ENCODE assay signal across 1 cellular context in the genomic region with DNA sequence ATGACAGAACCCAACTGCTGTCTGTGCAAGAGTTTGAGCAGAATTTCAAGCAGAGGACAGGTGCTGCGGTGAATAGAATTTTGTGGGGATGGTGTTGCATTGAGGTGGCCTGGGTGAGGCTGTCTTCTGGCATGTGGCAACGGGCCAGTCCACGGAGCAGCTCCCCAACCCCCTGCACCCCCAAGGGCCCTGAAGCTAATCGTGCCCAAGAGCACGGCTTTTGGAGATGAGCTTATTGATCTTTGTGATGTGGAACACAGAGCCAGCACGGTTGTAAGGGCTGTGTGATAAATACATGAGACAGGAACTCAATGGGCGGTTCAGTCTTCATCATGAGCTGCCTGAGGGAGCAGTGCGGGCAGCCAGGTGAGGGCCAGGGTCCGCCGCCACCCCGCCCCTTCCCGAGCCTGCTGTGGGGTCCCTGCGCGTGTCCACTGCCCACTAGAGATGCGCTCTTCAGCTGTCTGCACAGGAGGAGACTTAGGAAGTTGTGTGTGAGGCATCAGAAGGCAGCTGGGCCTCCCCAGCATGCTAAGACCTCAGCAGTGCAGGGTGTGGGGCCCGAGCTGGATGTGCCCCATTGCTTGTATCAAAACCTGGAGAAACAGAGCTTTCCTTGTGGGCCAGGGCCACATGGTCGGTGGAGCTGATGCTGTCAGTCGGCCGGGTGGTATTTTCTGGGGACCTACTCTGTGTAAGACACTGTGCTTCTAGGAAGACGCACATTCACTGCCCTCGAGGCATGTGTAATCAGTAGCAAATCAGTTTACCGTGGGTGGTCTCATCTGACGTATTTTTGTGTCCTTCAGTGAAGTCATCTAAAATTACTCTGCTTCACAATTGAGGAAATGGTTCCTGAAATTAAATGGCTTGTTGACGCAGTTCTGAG.
TF ChIP-seq lines count a peak whose summit lies in the region.

No MANE protein-coding gene starts in this region.

TF ChIP-seq in GM23338, 12 proteins besides CTCF, POLR2A, EP300 and RAD21 (continued from another document):
- TF ChIP-seq, protein P1, sequence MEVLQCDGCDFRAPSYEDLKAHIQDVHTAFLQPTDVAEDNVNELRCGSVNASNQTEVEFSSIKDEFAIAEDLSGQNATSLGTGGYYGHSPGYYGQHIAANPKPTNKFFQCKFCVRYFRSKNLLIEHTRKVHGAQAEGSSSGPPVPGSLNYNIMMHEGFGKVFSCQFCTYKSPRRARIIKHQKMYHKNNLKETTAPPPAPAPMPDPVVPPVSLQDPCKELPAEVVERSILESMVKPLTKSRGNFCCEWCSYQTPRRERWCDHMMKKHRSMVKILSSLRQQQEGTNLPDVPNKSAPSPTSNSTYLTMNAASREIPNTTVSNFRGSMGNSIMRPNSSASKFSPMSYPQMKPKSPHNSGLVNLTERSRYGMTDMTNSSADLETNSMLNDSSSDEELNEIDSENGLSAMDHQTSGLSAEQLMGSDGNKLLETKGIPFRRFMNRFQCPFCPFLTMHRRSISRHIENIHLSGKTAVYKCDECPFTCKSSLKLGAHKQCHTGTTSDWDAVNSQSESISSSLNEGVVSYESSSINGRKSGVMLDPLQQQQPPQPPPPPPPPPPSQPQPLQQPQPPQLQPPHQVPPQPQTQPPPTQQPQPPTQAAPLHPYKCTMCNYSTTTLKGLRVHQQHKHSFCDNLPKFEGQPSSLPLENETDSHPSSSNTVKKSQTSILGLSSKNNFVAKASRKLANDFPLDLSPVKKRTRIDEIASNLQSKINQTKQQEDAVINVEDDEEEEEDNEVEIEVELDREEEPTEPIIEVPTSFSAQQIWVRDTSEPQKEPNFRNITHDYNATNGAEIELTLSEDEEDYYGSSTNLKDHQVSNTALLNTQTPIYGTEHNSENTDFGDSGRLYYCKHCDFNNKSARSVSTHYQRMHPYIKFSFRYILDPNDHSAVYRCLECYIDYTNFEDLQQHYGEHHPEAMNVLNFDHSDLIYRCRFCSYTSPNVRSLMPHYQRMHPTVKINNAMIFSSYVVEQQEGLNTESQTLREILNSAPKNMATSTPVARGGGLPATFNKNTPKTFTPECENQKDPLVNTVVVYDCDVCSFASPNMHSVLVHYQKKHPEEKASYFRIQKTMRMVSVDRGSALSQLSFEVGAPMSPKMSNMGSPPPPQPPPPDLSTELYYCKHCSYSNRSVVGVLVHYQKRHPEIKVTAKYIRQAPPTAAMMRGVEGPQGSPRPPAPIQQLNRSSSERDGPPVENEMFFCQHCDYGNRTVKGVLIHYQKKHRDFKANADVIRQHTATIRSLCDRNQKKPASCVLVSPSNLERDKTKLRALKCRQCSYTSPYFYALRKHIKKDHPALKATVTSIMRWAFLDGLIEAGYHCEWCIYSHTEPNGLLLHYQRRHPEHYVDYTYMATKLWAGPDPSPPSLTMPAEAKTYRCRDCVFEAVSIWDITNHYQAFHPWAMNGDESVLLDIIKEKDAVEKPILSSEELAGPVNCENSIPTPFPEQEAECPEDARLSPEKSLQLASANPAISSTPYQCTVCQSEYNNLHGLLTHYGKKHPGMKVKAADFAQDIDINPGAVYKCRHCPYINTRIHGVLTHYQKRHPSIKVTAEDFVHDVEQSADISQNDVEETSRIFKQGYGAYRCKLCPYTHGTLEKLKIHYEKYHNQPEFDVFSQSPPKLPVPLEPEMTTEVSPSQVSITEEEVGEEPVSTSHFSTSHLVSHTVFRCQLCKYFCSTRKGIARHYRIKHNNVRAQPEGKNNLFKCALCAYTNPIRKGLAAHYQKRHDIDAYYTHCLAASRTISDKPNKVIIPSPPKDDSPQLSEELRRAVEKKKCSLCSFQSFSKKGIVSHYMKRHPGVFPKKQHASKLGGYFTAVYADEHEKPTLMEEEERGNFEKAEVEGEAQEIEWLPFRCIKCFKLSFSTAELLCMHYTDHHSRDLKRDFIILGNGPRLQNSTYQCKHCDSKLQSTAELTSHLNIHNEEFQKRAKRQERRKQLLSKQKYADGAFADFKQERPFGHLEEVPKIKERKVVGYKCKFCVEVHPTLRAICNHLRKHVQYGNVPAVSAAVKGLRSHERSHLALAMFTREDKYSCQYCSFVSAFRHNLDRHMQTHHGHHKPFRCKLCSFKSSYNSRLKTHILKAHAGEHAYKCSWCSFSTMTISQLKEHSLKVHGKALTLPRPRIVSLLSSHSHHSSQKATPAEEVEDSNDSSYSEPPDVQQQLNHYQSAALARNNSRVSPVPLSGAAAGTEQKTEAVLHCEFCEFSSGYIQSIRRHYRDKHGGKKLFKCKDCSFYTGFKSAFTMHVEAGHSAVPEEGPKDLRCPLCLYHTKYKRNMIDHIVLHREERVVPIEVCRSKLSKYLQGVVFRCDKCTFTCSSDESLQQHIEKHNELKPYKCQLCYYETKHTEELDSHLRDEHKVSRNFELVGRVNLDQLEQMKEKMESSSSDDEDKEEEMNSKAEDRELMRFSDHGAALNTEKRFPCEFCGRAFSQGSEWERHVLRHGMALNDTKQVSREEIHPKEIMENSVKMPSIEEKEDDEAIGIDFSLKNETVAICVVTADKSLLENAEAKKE (CRISPR knock-in tag; IDR thresholded peaks at IDR 0.05): no peak
- TF ChIP-seq EZH2phosphoT487 (IDR thresholded peaks at IDR 0.05; ENCODE audit: unreplicated experiment): no peak
